In the genomic region with DNA sequence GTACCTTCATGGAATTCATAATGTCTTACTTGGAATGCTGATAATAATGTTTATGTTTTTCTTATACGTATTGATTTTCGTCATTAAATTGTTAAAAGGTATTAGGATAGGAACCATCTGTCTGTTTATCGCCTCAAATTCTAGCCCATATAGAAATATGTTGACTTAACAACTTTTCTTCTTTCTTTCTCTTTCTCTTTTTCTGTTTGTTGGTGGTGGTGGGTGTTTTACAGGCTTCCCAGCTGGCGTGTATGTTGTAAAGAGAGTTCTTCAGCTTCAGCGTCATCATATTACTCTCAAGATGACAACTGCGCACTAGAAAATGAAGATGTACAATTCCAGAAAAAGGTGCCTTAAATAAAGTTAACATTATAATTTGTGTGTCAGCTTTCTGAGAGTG, we compare ENCODE assay signal across 16 cellular contexts.
"Had no signal": no experiment of that assay in that cellular context is flagged by ENCODE, and none has a peak within 500 bp of the region (broad histone marks: within the 10 kb centered on the region; RNA-seq: fewer than 3 reads in every experiment).

No MANE protein-coding gene starts in this region.

- H3K9me3 Mint-ChIP-seq: dendritic cell treated with granulocyte-macrophage colony-stimulating factor and Interleukin-4, amounts not matched to agents 40 ng/mL and 50 ng/mL, for 4 days; effector memory CD8-positive, alpha-beta T cell; memory B cell; natural killer cell treated with Interleukin-12 subunit alpha and Interleukin-12 subunit beta and Interleukin-15 and Interleukin-18, amount 100 ng/mL, for 72 hours; type B pancreatic cell had no signal

- DNase-seq: cerebellar nuclear complex; effector memory CD8-positive, alpha-beta T cell; foreskin fibroblast; kidney; left cardiac atrium; left ventricle myocardium inferior; lower lobe of right lung; midbrain; posterior cingulate gyrus; stimulated activated naive CD4-positive, alpha-beta T cell treated with Interleukin-2 at 50 U/mL for 16 hours had no signal

- H3K4me3 Mint-ChIP-seq: dendritic cell treated with granulocyte-macrophage colony-stimulating factor and Interleukin-4, amounts not matched to agents 40 ng/mL and 50 ng/mL, for 4 days; effector memory CD8-positive, alpha-beta T cell; memory B cell; natural killer cell treated with Interleukin-12 subunit alpha and Interleukin-12 subunit beta and Interleukin-15 and Interleukin-18, amount 100 ng/mL, for 72 hours; type B pancreatic cell had no signal

- H3K27me3 Mint-ChIP-seq: dendritic cell treated with granulocyte-macrophage colony-stimulating factor and Interleukin-4, amounts not matched to agents 40 ng/mL and 50 ng/mL, for 4 days; effector memory CD8-positive, alpha-beta T cell; memory B cell; natural killer cell treated with Interleukin-12 subunit alpha and Interleukin-12 subunit beta and Interleukin-15 and Interleukin-18, amount 100 ng/mL, for 72 hours; type B pancreatic cell had no signal

- H3K9me3 ChIP-seq: left ventricle myocardium inferior, lower lobe of right lung had no signal

- ATAC-seq: effector memory CD8-positive, alpha-beta T cell; esophagus mucosa; left cardiac atrium; lower lobe of right lung; natural killer cell treated with Interleukin-12 subunit alpha and Interleukin-12 subunit beta and Interleukin-15 and Interleukin-18, amount 100 ng/mL, for 72 hours; sciatic nerve had no signal

- H3K27ac Mint-ChIP-seq: dendritic cell treated with granulocyte-macrophage colony-stimulating factor and Interleukin-4, amounts not matched to agents 40 ng/mL and 50 ng/mL, for 4 days; effector memory CD8-positive, alpha-beta T cell; memory B cell; natural killer cell treated with Interleukin-12 subunit alpha and Interleukin-12 subunit beta and Interleukin-15 and Interleukin-18, amount 100 ng/mL, for 72 hours; type B pancreatic cell had no signal

- H3K27ac ChIP-seq: left ventricle myocardium inferior, lower lobe of right lung had no signal

- H3K4me3 ChIP-seq: left ventricle myocardium inferior, lower lobe of right lung had no signal
